In genomic region chr19:2168619-2169424, GRCh38 we compare ENCODE assay signal across 8 cellular contexts. TPM values are rescaled to one million over a fixed set of nuclear protein-coding genes. Genes with fewer than 3 reads are reported as not detected.
A peak's percentile ranks its signal among the peaks of the same experiment; 100 is the strongest.
DNase-seq lines count a peak whose midpoint lies in the region; ATAC-seq, FAIRE-seq and TF ChIP-seq lines count a peak whose summit lies in the region.

No MANE protein-coding gene starts in this region.

- peaks cover 49% of the 10 kb centered on the region for H3K4me1 Mint-ChIP-seq in activated naive CD4-positive, alpha-beta T cell treated with anti-CD3 and anti-CD28 coated beads, Interleukin-2, amount 10 ng/mL, durations not matched to agents 7 days and 5 days

- FAIRE-seq in A204.1 (lab: Jason Lieb, UNC) = peak; percentile 11
- peak; percentile 99 for FAIRE-seq in RCC 7860 (lab: Jason Lieb, UNC)

- no peaks in the 10 kb centered on the region for H3K27me3 Mint-ChIP-seq in activated naive CD4-positive, alpha-beta T cell treated with anti-CD3 and anti-CD28 coated beads, Interleukin-2, amount 10 ng/mL, durations not matched to agents 7 days and 5 days

- H3K27me3 ChIP-seq in ovary = no peaks in the 10 kb centered on the region
- no peaks in the 10 kb centered on the region for H3K27me3 ChIP-seq in transverse colon

- TF ChIP-seq CTCF in ovary (IDR thresholded peaks at IDR 0.05) (no peak), transverse colon (IDR thresholded peaks at IDR 0.05) (peak in 1 of 5 experiments; percentile 11)

- TF ChIP-seq EP300 in ovary (IDR thresholded peaks at IDR 0.05) (peak; percentile 29), transverse colon (IDR thresholded peaks at IDR 0.05; ENCODE audit: low read depth) (peak; percentile 74)

- TF ChIP-seq POLR2A in ovary (IDR thresholded peaks at IDR 0.05) (no peak), transverse colon (IDR thresholded peaks at IDR 0.05) (peak; percentile 64)

- WGBS in ovary, 3 donors = 8 to 12% (median 11%) methylated on average over 24 of the region's 24 CpGs
- 13 to 63% methylated on average over 4 to 24 of the region's 24 CpGs for WGBS in transverse colon (ENCODE audit: low coverage in 1 of 2), 2 donors

- H3K27ac ChIP-seq in ovary = peak overlapping the region; percentile 9 to 61
- peak overlapping the region; percentile 92 to 99 (median 98) for H3K27ac ChIP-seq in transverse colon

- no peaks in the 10 kb centered on the region for H3K9me3 Mint-ChIP-seq in activated naive CD4-positive, alpha-beta T cell treated with anti-CD3 and anti-CD28 coated beads, Interleukin-2, amount 10 ng/mL, durations not matched to agents 7 days and 5 days

- H3K4me3 ChIP-seq in ovary (no peak overlapping the region), transverse colon (peak overlapping the region in 1 of 4 donors; percentile 10)

- H3K36me3 ChIP-seq in ovary = no peaks in the 10 kb centered on the region
- H3K36me3 ChIP-seq in transverse colon = no peaks in the 10 kb centered on the region

- in situ Hi-C loops in transverse colon (cut with MboI; ENCODE audit: low pct_ligation_motif_present in 1 of 4, low pct_unique_long_range_greater_than_20kb in 1 of 4, low sequenced_read_pairs in 3 of 4) = loop anchor here in 1 of 4 donors (25.0 kb wide), 1 partner anchor 93 kb away; the partner anchor contains the start of gene JSRP1

- H3K4me3 Mint-ChIP-seq in activated naive CD4-positive, alpha-beta T cell treated with anti-CD3 and anti-CD28 coated beads, Interleukin-2, amount 10 ng/mL, durations not matched to agents 7 days and 5 days = no peak overlapping the region

- H3K9me3 ChIP-seq in ovary (no peaks in the 10 kb centered on the region), transverse colon (no peaks in the 10 kb centered on the region)

- intact Hi-C loops in ovary (cut with DNase I) (loop anchor here in 2 of 4 donors (5.0 to 10.0 kb wide), 2 partner anchors 63 to 66 kb away; partner anchors contain the start of genes PLEKHJ1 (in 1 of the 2) and SF3A2 (in 1 of the 2)), transverse colon (cut with DNase I; ENCODE audit: low total_unique reads) (no loop called here)

- ATAC-seq in GM18517 (IDR thresholded peaks at IDR 0.05; ENCODE audit: unreplicated experiment) (peak; percentile 45), HG03066 (IDR thresholded peaks at IDR 0.05; ENCODE audit: low read depth, unreplicated experiment) (peak; percentile 58)

- CTCF ChIA-PET in activated naive CD4-positive, alpha-beta T cell treated with anti-CD3 and anti-CD28 coated beads, Interleukin-2, amount 10 ng/mL, durations not matched to agents 7 days and 5 days (lab: Charles Lee) = interaction anchor here (2.2 kb wide), 1 partner anchor 13 kb away, joined by 9 read pairs; no protein-coding TSS in a partner anchor

- H3K36me3 Mint-ChIP-seq in activated naive CD4-positive, alpha-beta T cell treated with anti-CD3 and anti-CD28 coated beads, Interleukin-2, amount 10 ng/mL, durations not matched to agents 7 days and 5 days = peaks cover 5% of the 10 kb centered on the region

- H3K4me1 ChIP-seq in ovary (ENCODE audit: insufficient read depth) (peaks cover 41% of the 10 kb centered on the region), transverse colon (peaks cover 52 to 82% (median 67%) of the 10 kb centered on the region in 4 donors)

- DNase-seq in RCC 7860 (ENCODE audit: low spot score) (peak; percentile 100), germinal center (ENCODE audit: low spot score) (peak; percentile 39), ovary (peak; percentile 91 to 95 (median 94)), transverse colon (peak; percentile 94)
- no peak for DNase-seq in activated naive CD4-positive, alpha-beta T cell treated with anti-CD3 and anti-CD28 coated beads, Interleukin-2, amount 10 ng/mL, durations not matched to agents 7 days and 5 days

- peak overlapping the region; percentile 62 for H3K27ac Mint-ChIP-seq in activated naive CD4-positive, alpha-beta T cell treated with anti-CD3 and anti-CD28 coated beads, Interleukin-2, amount 10 ng/mL, durations not matched to agents 7 days and 5 days

RNA-seq across cellular contexts. Expression of gene DOT1L, which starts 5.1 kb away (rescaled TPM):
- total RNA-seq in ovary = 10 to 100 TPM in 6 of 7 donors, 1 to 10 TPM in 1; 6.7 to 28.9 (median 21.3) TPM
- 1 to 10 TPM; 2.4 to 5.4 TPM for polyA plus RNA-seq in ovary
- 100 to 1,000 TPM in 1 of 4 donors, 10 to 100 TPM in 3; 27.3 to 122 (median 47.0) TPM for total RNA-seq in transverse colon

RNA-seq across cellular contexts. Expression of gene AP3D1, which starts 17.5 kb away (rescaled TPM):
- total RNA-seq in ovary = 100 to 1,000 TPM in 1 of 7 donors, 10 to 100 TPM in 6; 36.7 to 102 (median 75.4) TPM
- polyA plus RNA-seq in ovary = 10 to 100 TPM; 43.5 to 49.9 TPM
- total RNA-seq in transverse colon = 100 to 1,000 TPM; 101 to 189 (median 152) TPM
